ENCODE assay signal across 11 cellular contexts in the genomic region with DNA sequence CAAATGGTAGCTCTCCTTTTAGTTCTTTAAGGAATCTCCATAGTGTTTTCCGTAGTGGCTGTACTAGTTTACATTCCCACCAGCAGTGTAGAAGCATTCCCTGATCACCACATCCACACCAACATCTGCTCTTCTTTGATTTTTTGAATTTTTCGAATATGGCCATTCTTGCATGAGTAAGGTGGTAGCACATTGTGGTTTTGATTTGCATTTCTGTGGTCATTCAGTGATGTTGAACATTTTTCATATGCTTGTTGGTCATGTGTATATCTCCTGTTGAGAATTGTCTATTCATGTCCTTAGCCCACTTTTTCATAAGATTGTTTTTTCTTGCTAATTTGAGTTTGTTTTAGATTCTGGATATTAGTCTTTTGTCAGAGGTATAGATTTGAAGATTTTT.
DNase-seq lines count a peak whose midpoint lies in the region; ATAC-seq, FAIRE-seq and TF ChIP-seq lines count a peak whose summit lies in the region.
"Had no signal": no experiment of that assay in that cellular context is flagged by ENCODE, and none has a peak within 500 bp of the region (broad histone marks: within the 10 kb centered on the region; RNA-seq: fewer than 3 reads in every experiment).

No MANE protein-coding gene starts in this region.

- no peak overlapping the region for H3K9ac ChIP-seq in HepG2 (ENCODE audit: insufficient read depth, low read depth, low read length)

- intact Hi-C loops in HepG2 (cut with micrococcal nuclease; ENCODE audit: unreplicated experiment), result no loop called here

- in situ Hi-C loops in HepG2 (cut with HindIII; ENCODE audit: extremely low pct_ligation_motif_present, low pct_unique_long_range_greater_than_20kb), result no loop called here

- TF ChIP-seq CTCF in fibroblast of mammary gland (conservative IDR thresholded peaks at IDR 0.05; ENCODE audit: control insufficient read depth, insufficient read depth, low read depth, low read length) (no peak), HepG2 (CRISPR knock-in tag; IDR thresholded peaks at IDR 0.05) (no peak)

- CTCF ChIA-PET in HepG2 (lab: Yijun Ruan, JAX; ENCODE audit: low intra/inter-chr PET ratio, low total read pairs), result no interaction called here

- TF ChIP-seq EP300 in HepG2 (IDR thresholded peaks at IDR 0.05; ENCODE audit: low read depth in 2 of 2, low read length in 2 of 2), result no peak
- TF ChIP-seq EP300 in HepG2 (CRISPR knock-in tag; IDR thresholded peaks at IDR 0.05; ENCODE audit: borderline replicate concordance), result no peak

- no peak overlapping the region for H3K4me3 ChIP-seq in fibroblast of mammary gland (ENCODE audit: control insufficient read depth, low read depth, low read length)
- H3K4me3 ChIP-seq in HepG2 (replicated peaks in 1 of 3; ENCODE audit: insufficient read depth in 1 of 3, low read depth in 2 of 3, low read length in 3 of 3), result no peak overlapping the region
- H3K4me3 ChIP-seq: dorsolateral prefrontal cortex had no signal

- no TSS peak for BruUV-seq in HepG2 (replicated peaks; lab: Mats Ljungman, UMichigan)

- DNase-seq in fibroblast of mammary gland (ENCODE audit: low read depth) (peak; percentile 76), RPMI8226 (no peak), HepG2 (ENCODE audit: low spot score) (no peak), T1000 (lab: John Stamatoyannopoulos, UW) (no peak)
- DNase-seq: activated CD4-positive, alpha-beta T cell treated with anti-CD3 and anti-CD28 coated beads, Interleukin-2, amount 50 U/mL, for 1 hour; CD4-positive, alpha-beta memory T cell; dorsolateral prefrontal cortex had no signal

- H2AFZ ChIP-seq in HepG2 (ENCODE audit: low read length), result no peak overlapping the region

- no peak for TF ChIP-seq RAD21 in HepG2 (CRISPR knock-in tag; IDR thresholded peaks at IDR 0.05)

- TF ChIP-seq POLR2A in HepG2 (IDR thresholded peaks at IDR 0.05; ENCODE audit: insufficient read depth in 1 of 2, low read depth in 2 of 2, low read length in 2 of 2), result no peak

- H3K79me2 ChIP-seq in HepG2 (ENCODE audit: insufficient read depth, low read length), result no peaks in the 10 kb centered on the region

- no peaks in the 10 kb centered on the region for H3K4me1 ChIP-seq in HepG2 (ENCODE audit: insufficient read depth, low read length)

- WGBS in HepG2 (ENCODE audit: low lambda C conversion rate), result 71% methylated on average over 2 of the region's 2 CpGs

- ATAC-seq in GM18498 (IDR thresholded peaks at IDR 0.05; ENCODE audit: unreplicated experiment), result peak; percentile 98
- ATAC-seq in GM21576 (IDR thresholded peaks at IDR 0.05; ENCODE audit: unreplicated experiment), result peak; percentile 95
- peak; percentile 88 for ATAC-seq in HG03280 (IDR thresholded peaks at IDR 0.05; ENCODE audit: unreplicated experiment)
- ATAC-seq in HepG2, result no peak
- no peak for ATAC-seq in GM19455 (IDR thresholded peaks at IDR 0.05; ENCODE audit: unreplicated experiment)

- H3K4me2 ChIP-seq in HepG2 (ENCODE audit: low read depth, low read length), result no peak overlapping the region

- no peaks in the 10 kb centered on the region for H3K36me3 ChIP-seq in HepG2 (replicated peaks in 1 of 2; ENCODE audit: control insufficient read depth in 1 of 2, insufficient read depth in 2 of 2, low read length in 2 of 2)

- H4K20me1 ChIP-seq in HepG2 (ENCODE audit: insufficient read depth, low read length), result no peaks in the 10 kb centered on the region

- POLR2A ChIA-PET in HepG2 (lab: Yijun Ruan, JAX), result no interaction called here

- H3K27ac ChIP-seq in HepG2 (ENCODE audit: extremely low read length, insufficient read depth, low read length), result no peak overlapping the region
- H3K27ac ChIP-seq: dorsolateral prefrontal cortex had no signal

- no peaks in the 10 kb centered on the region for H3K9me3 ChIP-seq in HepG2 (ENCODE audit: low read length)

- FAIRE-seq in HepG2 (lab: Jason Lieb, UNC), result no peak

- H3K27me3 ChIP-seq in HepG2 (ENCODE audit: control insufficient read depth in 1 of 2, insufficient read depth in 2 of 2, low read length in 2 of 2), result no peaks in the 10 kb centered on the region
- H3K27me3 ChIP-seq: dorsolateral prefrontal cortex had no signal

TF ChIP-seq in HepG2, 621 proteins besides CTCF, POLR2A, EP300 and RAD21:
- TF ChIP-seq NKX3-1 (CRISPR knock-in tag; IDR thresholded peaks at IDR 0.05) (no peak), SNAPC4 (CRISPR knock-in tag; IDR thresholded peaks at IDR 0.05) (no peak), MIER3 (CRISPR knock-in tag; IDR thresholded peaks at IDR 0.05; ENCODE audit: borderline replicate concordance) (no peak), ZNF772 (CRISPR knock-in tag; IDR thresholded peaks at IDR 0.05) (no peak), KLF15 (CRISPR knock-in tag; IDR thresholded peaks at IDR 0.05; ENCODE audit: borderline replicate concordance) (no peak), FOXA1 (IDR thresholded peaks at IDR 0.05) (no peak), FOXA1 (CRISPR knock-in tag; IDR thresholded peaks at IDR 0.05) (no peak), ARNT2 (CRISPR knock-in tag; IDR thresholded peaks at IDR 0.05; ENCODE audit: low read depth) (no peak)
- TF ChIP-seq, protein P1, sequence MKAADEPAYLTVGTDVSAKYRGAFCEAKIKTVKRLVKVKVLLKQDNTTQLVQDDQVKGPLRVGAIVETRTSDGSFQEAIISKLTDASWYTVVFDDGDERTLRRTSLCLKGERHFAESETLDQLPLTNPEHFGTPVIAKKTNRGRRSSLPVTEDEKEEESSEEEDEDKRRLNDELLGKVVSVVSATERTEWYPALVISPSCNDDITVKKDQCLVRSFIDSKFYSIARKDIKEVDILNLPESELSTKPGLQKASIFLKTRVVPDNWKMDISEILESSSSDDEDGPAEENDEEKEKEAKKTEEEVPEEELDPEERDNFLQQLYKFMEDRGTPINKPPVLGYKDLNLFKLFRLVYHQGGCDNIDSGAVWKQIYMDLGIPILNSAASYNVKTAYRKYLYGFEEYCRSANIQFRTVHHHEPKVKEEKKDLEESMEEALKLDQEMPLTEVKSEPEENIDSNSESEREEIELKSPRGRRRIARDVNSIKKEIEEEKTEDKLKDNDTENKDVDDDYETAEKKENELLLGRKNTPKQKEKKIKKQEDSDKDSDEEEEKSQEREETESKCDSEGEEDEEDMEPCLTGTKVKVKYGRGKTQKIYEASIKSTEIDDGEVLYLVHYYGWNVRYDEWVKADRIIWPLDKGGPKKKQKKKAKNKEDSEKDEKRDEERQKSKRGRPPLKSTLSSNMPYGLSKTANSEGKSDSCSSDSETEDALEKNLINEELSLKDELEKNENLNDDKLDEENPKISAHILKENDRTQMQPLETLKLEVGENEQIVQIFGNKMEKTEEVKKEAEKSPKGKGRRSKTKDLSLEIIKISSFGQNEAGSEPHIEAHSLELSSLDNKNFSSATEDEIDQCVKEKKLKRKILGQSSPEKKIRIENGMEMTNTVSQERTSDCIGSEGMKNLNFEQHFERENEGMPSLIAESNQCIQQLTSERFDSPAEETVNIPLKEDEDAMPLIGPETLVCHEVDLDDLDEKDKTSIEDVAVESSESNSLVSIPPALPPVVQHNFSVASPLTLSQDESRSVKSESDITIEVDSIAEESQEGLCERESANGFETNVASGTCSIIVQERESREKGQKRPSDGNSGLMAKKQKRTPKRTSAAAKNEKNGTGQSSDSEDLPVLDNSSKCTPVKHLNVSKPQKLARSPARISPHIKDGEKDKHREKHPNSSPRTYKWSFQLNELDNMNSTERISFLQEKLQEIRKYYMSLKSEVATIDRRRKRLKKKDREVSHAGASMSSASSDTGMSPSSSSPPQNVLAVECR (CRISPR knock-in tag; IDR thresholded peaks at IDR 0.05; ENCODE audit: borderline replicate concordance), result no peak

Comparison
In these comparisons a context has a peak if more than half of its experiments do, and no peak if none do; other contexts are left out.
1. ATAC-seq: peak in GM18498 (single experiment), GM21576 (single experiment) and HG03280 (single experiment); none in HepG2 (single experiment) and GM19455 (single experiment).